In genomic region chr1:25360596-25361581, GRCh38 we compare ENCODE assay signal across 11 cellular contexts. TPM values are rescaled to one million over a fixed set of nuclear protein-coding genes. Genes with fewer than 3 reads are reported as not detected.
DNase-seq lines count a peak whose midpoint lies in the region; ATAC-seq and TF ChIP-seq lines count a peak whose summit lies in the region.
"Had no signal": no experiment of that assay in that cellular context is flagged by ENCODE, and none has a peak within 500 bp of the region (broad histone marks: within the 10 kb centered on the region; RNA-seq: fewer than 3 reads in every experiment).

No MANE protein-coding gene starts in this region.

- CTCF ChIA-PET in PC-3 (lab: Charles Lee), result no interaction called here

- H3K36me3 Mint-ChIP-seq in central memory CD8-positive, alpha-beta T cell (ENCODE audit: insufficient read depth), result peaks cover 50% of the 10 kb centered on the region
- peaks cover 8% of the 10 kb centered on the region for H3K36me3 Mint-ChIP-seq in neural crest cell (ENCODE audit: low read depth)

- H3K9me2 ChIP-seq in PC-3 (replicated peaks; ENCODE audit: low read length), result no peaks in the 10 kb centered on the region

- ATAC-seq in PC-3, result peak; percentile 61
- no peak for ATAC-seq in central memory CD8-positive, alpha-beta T cell (replicated peaks; ENCODE audit: extremely low read depth, poor library complexity, severe bottlenecking)
- ATAC-seq in HG02610 (IDR thresholded peaks at IDR 0.05; ENCODE audit: unreplicated experiment), result no peak

- peak overlapping the region; percentile 75 for H3K27ac Mint-ChIP-seq in central memory CD8-positive, alpha-beta T cell (ENCODE audit: low read depth)
- H3K27ac Mint-ChIP-seq in neural crest cell (ENCODE audit: unreplicated experiment), result peak overlapping the region; percentile 88
- H3K27ac Mint-ChIP-seq: activated CD4-positive, alpha-beta T cell treated with anti-CD3 and anti-CD28 coated beads, Interleukin-2, amount 10 ng/mL, durations not matched to agents 24 days and 14 days; progenitor cell of endocrine pancreas had no signal

- TSS peak; percentile 46 for BruUV-seq in PC-3 (replicated peaks; lab: Mats Ljungman, UMichigan)

- peaks cover 13% of the 10 kb centered on the region for H3K4me1 Mint-ChIP-seq in central memory CD8-positive, alpha-beta T cell
- no peaks in the 10 kb centered on the region for H3K4me1 Mint-ChIP-seq in neural crest cell

- no peaks in the 10 kb centered on the region for H3K27me3 Mint-ChIP-seq in central memory CD8-positive, alpha-beta T cell
- no peaks in the 10 kb centered on the region for H3K27me3 Mint-ChIP-seq in neural crest cell (ENCODE audit: low read depth)
- H3K27me3 Mint-ChIP-seq: activated CD4-positive, alpha-beta T cell treated with anti-CD3 and anti-CD28 coated beads, Interleukin-2, amount 10 ng/mL, durations not matched to agents 24 days and 14 days; progenitor cell of endocrine pancreas had no signal

- H3F3A ChIP-seq in PC-3 (ENCODE audit: low read length, unreplicated experiment), result no peaks in the 10 kb centered on the region

- TF ChIP-seq EP300 in transverse colon (IDR thresholded peaks at IDR 0.05; ENCODE audit: low read depth), result no peak

- peaks cover 22% of the 10 kb centered on the region for H3K4me1 ChIP-seq in PC-3 (ENCODE audit: insufficient read depth, low read length)
- H3K4me1 ChIP-seq in transverse colon, result no peaks in the 10 kb centered on the region

- TF ChIP-seq POLR2A in transverse colon (IDR thresholded peaks at IDR 0.05), result no peak

- H3K9ac ChIP-seq in PC-3 (ENCODE audit: low read length), result no peak overlapping the region

- intact Hi-C loops in PC-3 (cut with micrococcal nuclease) (no loop called here), transverse colon (cut with DNase I; ENCODE audit: low total_unique reads) (no loop called here)

- no peak for TF ChIP-seq CTCF in PC-3 (conservative IDR thresholded peaks at IDR 0.05; ENCODE audit: low read depth, low read length)
- TF ChIP-seq CTCF in neural crest cell (conservative IDR thresholded peaks at IDR 0.05), result no peak
- no peak for TF ChIP-seq CTCF in transverse colon (IDR thresholded peaks at IDR 0.05)

- DNase-seq in EH (ENCODE audit: low read depth) (peak; percentile 90), PC-3 (peak; percentile 63), neural crest cell (ENCODE audit: low read depth, low spot score) (no peak), transverse colon (no peak), DMS 273 treated with DMSO at 0.1 percent for 48 hours (lab: John Stamatoyannopoulos, UW) (no peak), GF-D8 (lab: John Stamatoyannopoulos, UW) (no peak)
- no peak for DNase-seq in central memory CD8-positive, alpha-beta T cell (ENCODE audit: low spot score in 2 of 2)
- DNase-seq: activated CD4-positive, alpha-beta T cell treated with anti-CD3 and anti-CD28 coated beads, Interleukin-2, amount 10 ng/mL, durations not matched to agents 24 days and 14 days; DND-41 had no signal

- no peaks in the 10 kb centered on the region for H4K20me1 ChIP-seq in PC-3 (ENCODE audit: low read length)

- in situ Hi-C loops in transverse colon (cut with MboI; ENCODE audit: low pct_ligation_motif_present in 1 of 4, low pct_unique_long_range_greater_than_20kb in 1 of 4, low sequenced_read_pairs in 3 of 4), result no loop called here

- peaks cover 14% of the 10 kb centered on the region; the same call in 1 of the 2 replicates for H3K36me3 ChIP-seq in PC-3 (ENCODE audit: low read depth, low read length)
- peaks cover 0 to 40% (median 19%) of the 10 kb centered on the region in 4 donors for H3K36me3 ChIP-seq in transverse colon

- no peak overlapping the region for H3K4me3 Mint-ChIP-seq in central memory CD8-positive, alpha-beta T cell
- no peak overlapping the region for H3K4me3 Mint-ChIP-seq in neural crest cell
- H3K4me3 Mint-ChIP-seq: activated CD4-positive, alpha-beta T cell treated with anti-CD3 and anti-CD28 coated beads, Interleukin-2, amount 10 ng/mL, durations not matched to agents 24 days and 14 days had no signal

- H3K79me2 ChIP-seq in PC-3 (ENCODE audit: low read length), result no peaks in the 10 kb centered on the region

- H3K27ac ChIP-seq in PC-3 (ENCODE audit: low read length) (peak overlapping the region; percentile 2; the same call in 1 of the 2 replicates), transverse colon (peak overlapping the region in 1 of 4 donors; percentile 1)

- H3K9me3 Mint-ChIP-seq in central memory CD8-positive, alpha-beta T cell, result no peaks in the 10 kb centered on the region
- H3K9me3 Mint-ChIP-seq in neural crest cell, result no peaks in the 10 kb centered on the region
- H3K9me3 Mint-ChIP-seq: activated CD4-positive, alpha-beta T cell treated with anti-CD3 and anti-CD28 coated beads, Interleukin-2, amount 10 ng/mL, durations not matched to agents 24 days and 14 days had no signal

- POLR2A ChIA-PET in PC-3 (lab: Charles Lee; ENCODE audit: unreplicated experiment), result no interaction called here

- H3K4me2 ChIP-seq in PC-3 (ENCODE audit: low read length), result no peak overlapping the region

- H3K9me3 ChIP-seq in PC-3 (ENCODE audit: low read length), result no peaks in the 10 kb centered on the region
- H3K9me3 ChIP-seq in transverse colon, result no peaks in the 10 kb centered on the region

- no peak overlapping the region for H2AFZ ChIP-seq in PC-3 (ENCODE audit: low read length)

- H3K4me3 ChIP-seq in PC-3 (ENCODE audit: low read length) (no peak overlapping the region), transverse colon (no peak overlapping the region)

- H3K27me3 ChIP-seq in PC-3 (ENCODE audit: low read length) (no peaks in the 10 kb centered on the region), transverse colon (no peaks in the 10 kb centered on the region)

- 82 to 90% methylated on average over 6 to 7 of the region's 7 CpGs for WGBS in transverse colon (ENCODE audit: low coverage in 1 of 2), 2 donors

RNA-seq across cellular contexts. Expression of gene TMEM50A, which starts 22.8 kb away (rescaled TPM):
- total RNA-seq in PC-3 (2014; rRNA removed) (70.2 and 90.5 TPM in 2 replicates), neural crest cell (69.2 and 74.5 TPM in 2 replicates), transverse colon (100 to 1,000 TPM in 2 of 4 donors, 10 to 100 TPM in 2; 21.7 to 108 (median 74.6) TPM)

RNA-seq across cellular contexts. Expression of gene RHCE, which starts 59.7 kb away (rescaled TPM):
- 1.1 and 1.4 TPM in 2 replicates for total RNA-seq in PC-3 (2014; rRNA removed)
- total RNA-seq in neural crest cell, result 0.82 TPM in 1 of 2 replicates, not detected in the other
- total RNA-seq in transverse colon, result not detected
- total RNA-seq: progenitor cell of endocrine pancreas had no signal

Comparison
In these comparisons a context has a peak if more than half of its experiments do, and no peak if none do; other contexts are left out.
1. DNase-seq: peak in EH (single experiment) and PC-3 (single experiment); none in central memory CD8-positive, alpha-beta T cell (0 of 2), neural crest cell (single experiment), transverse colon (single experiment), DMS 273 treated with DMSO at 0.1 percent for 48 hours (single experiment) and GF-D8 (single experiment).